In the genomic region with DNA sequence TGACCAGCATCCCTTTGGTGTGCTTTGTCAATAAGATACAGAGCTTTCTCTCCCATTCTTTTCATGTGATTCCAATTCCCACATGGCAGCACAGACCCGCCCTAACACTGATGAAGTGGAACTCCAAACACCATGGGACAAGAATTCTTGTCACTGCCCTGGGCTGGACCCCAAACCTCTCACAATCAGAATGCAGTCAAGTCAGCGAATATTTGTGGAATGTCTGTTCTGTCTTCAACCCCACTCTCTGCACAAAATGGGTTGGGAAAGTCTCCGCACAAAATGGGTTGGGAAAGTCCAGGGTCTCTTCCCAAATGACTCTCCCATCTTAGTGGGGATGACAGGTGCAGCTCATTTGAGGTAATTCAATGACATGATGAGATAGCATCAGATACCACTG, we compare ENCODE assay signal across 21 cellular contexts.
A peak's percentile ranks its signal among the peaks of the same experiment; 100 is the strongest.
DNase-seq lines count a peak whose midpoint lies in the region; ATAC-seq, FAIRE-seq and TF ChIP-seq lines count a peak whose summit lies in the region.
"Had no signal": no experiment of that assay in that cellular context is flagged by ENCODE, and none has a peak within 500 bp of the region (broad histone marks: within the 10 kb centered on the region; RNA-seq: fewer than 3 reads in every experiment).

No MANE protein-coding gene starts in this region.

- H3K79me1 ChIP-seq in IMR-90 (ENCODE audit: low read depth in 1 of 2, low read length in 2 of 2): peaks cover 0 to 39% of the 10 kb centered on the region in 2 experiments; a peak in 2 of 4 replicates

- DNase-seq in A549 (ENCODE audit: low read depth in 1 of 2, low spot score in 1 of 2) (no peak), IMR-90 (no peak), coronary artery (ENCODE audit: low spot score) (peak; percentile 33), sciatic nerve (ENCODE audit: low spot score) (peak; percentile 10), kidney glomerular epithelial cell (lab: John Stamatoyannopoulos, UW) (no peak), T-helper 2 cell (no peak), foreskin keratinocyte (no peak)
- DNase-seq: Caco-2; CD4-positive, CD25-positive, alpha-beta regulatory T cell; CD8-positive, alpha-beta T cell; DMS153; DND-41; GDM1; GOT3; HFFc6 had no signal

- H3K56ac ChIP-seq in IMR-90 (ENCODE audit: extremely low read depth, insufficient read depth, low read length): no peak overlapping the region

- dilution Hi-C loops in IMR-90 (cut with HindIII; ENCODE audit: low sequenced_read_pairs, unreplicated experiment): no loop called here

- TF ChIP-seq CTCF in A549 (IDR thresholded peaks at IDR 0.05): no peak
- TF ChIP-seq CTCF in IMR-90 (conservative IDR thresholded peaks at IDR 0.05; ENCODE audit: low read depth, low read length): no peak
- TF ChIP-seq CTCF in coronary artery (IDR thresholded peaks at IDR 0.05): no peak
- TF ChIP-seq CTCF in foreskin keratinocyte (conservative IDR thresholded peaks at IDR 0.05): no peak

- peaks cover 13% of the 10 kb centered on the region for H3K4me1 ChIP-seq in A549
- peaks cover 28% of the 10 kb centered on the region for H3K4me1 ChIP-seq in IMR-90 (ENCODE audit: control insufficient read depth, insufficient read depth, low read length)
- H3K4me1 ChIP-seq in foreskin keratinocyte: peaks cover 16% of the 10 kb centered on the region
- H3K4me1 ChIP-seq: BLaER1, HAP-1 had no signal

- no peaks in the 10 kb centered on the region for H3K27me3 ChIP-seq in IMR-90 (ENCODE audit: control insufficient read depth, insufficient read depth, low read length)
- no peaks in the 10 kb centered on the region for H3K27me3 ChIP-seq in foreskin keratinocyte
- H3K27me3 ChIP-seq: BLaER1 had no signal

- FAIRE-seq in A549 (lab: Jason Lieb, UNC): no peak
- FAIRE-seq: GM12891, GM18507, H54 had no signal

- H3K27ac ChIP-seq in A549: no peak overlapping the region
- no peak overlapping the region for H3K27ac ChIP-seq in IMR-90 (ENCODE audit: insufficient read depth, low read length)
- no peak overlapping the region for H3K27ac ChIP-seq in coronary artery
- H3K27ac ChIP-seq in foreskin keratinocyte: no peak overlapping the region
- H3K27ac ChIP-seq: BLaER1 had no signal

- CTCF ChIA-PET in A549 (lab: Yijun Ruan, JAX): interaction anchor here (1.1 to 1.4 kb wide), 2 partner anchors 9 to 204 kb away, joined by 4 to 5 read pairs; no protein-coding TSS in a partner anchor
- CTCF ChIA-PET in IMR-90 (lab: Yijun Ruan, JAX): no interaction called here

- H3K18ac ChIP-seq in IMR-90 (ENCODE audit: low read depth, low read length): no peak overlapping the region

- H3K9me3 ChIP-seq in A549 (no peaks in the 10 kb centered on the region), IMR-90 (ENCODE audit: control insufficient read depth, insufficient read depth, low read length) (no peaks in the 10 kb centered on the region)
- H3K9me3 ChIP-seq: BLaER1, Caco-2, HAP-1 had no signal

- H3K4me2 ChIP-seq in A549: no peak overlapping the region
- no peak overlapping the region for H3K4me2 ChIP-seq in IMR-90 (ENCODE audit: low read depth, low read length)
- H3K4me2 ChIP-seq: BLaER1 had no signal

- POLR2A ChIA-PET in A549 (lab: Yijun Ruan, JAX) (no interaction called here), IMR-90 (lab: Charles Lee; ENCODE audit: unreplicated experiment) (no interaction called here)

- H3K4me3 ChIP-seq in A549: no peak overlapping the region
- no peak overlapping the region for H3K4me3 ChIP-seq in IMR-90 (ENCODE audit: insufficient read depth, low read depth, low read length)
- no peak overlapping the region for H3K4me3 ChIP-seq in coronary artery
- H3K4me3 ChIP-seq: BLaER1, HAP-1 had no signal

- no peak overlapping the region for H3K9ac ChIP-seq in IMR-90 (ENCODE audit: low read depth, low read length)
- H3K9ac ChIP-seq: BLaER1 had no signal

- H3K23ac ChIP-seq in IMR-90 (ENCODE audit: low read depth, low read length): no peak overlapping the region

- ATAC-seq in A549: no peak
- no peak for ATAC-seq in IMR-90 (ENCODE audit: low read depth)
- no peak for ATAC-seq in sciatic nerve
- no peak for ATAC-seq in HG02759 (IDR thresholded peaks at IDR 0.05; ENCODE audit: unreplicated experiment)
- no peak for ATAC-seq in foreskin keratinocyte
- ATAC-seq: CD8-positive, alpha-beta T cell had no signal

- H2AK9ac ChIP-seq in IMR-90 (replicated peaks; ENCODE audit: low read depth, low read length, poor library complexity): no peak overlapping the region

- H3K9me1 ChIP-seq in IMR-90 (ENCODE audit: insufficient read depth, low read length): peaks cover 45% of the 10 kb centered on the region

- H3K36me3 ChIP-seq in IMR-90 (ENCODE audit: control insufficient read depth, insufficient read depth, low read length): peaks cover 12% of the 10 kb centered on the region
- H3K36me3 ChIP-seq: BLaER1, HAP-1 had no signal

- no peak overlapping the region for H2BK20ac ChIP-seq in IMR-90 (ENCODE audit: low read depth, low read length)

- TF ChIP-seq RAD21 in A549 (conservative IDR thresholded peaks at IDR 0.05 in 1 of 2, IDR thresholded peaks at IDR 0.05 in 1 of 2): no peak
- TF ChIP-seq RAD21 in IMR-90 (IDR thresholded peaks at IDR 0.05; ENCODE audit: low read length): no peak

- no peaks in the 10 kb centered on the region for H4K20me1 ChIP-seq in IMR-90 (ENCODE audit: insufficient read depth, low read length)
- H4K20me1 ChIP-seq: BLaER1 had no signal

- 84% methylated on average over 3 of the region's 3 CpGs for WGBS in A549 (ENCODE audit: missing lambda C conversion rate)
- WGBS in IMR-90 (ENCODE audit: extremely low coverage in 2 of 2, insufficient read length in 1 of 2), 2 experiments: no CpG with 5 or more reads among the region's 3 CpGs

- intact Hi-C loops in IMR-90 (cut with micrococcal nuclease): loop anchor here (5.0 kb wide), 1 partner anchor 357 kb away; no protein-coding TSS in a partner anchor
- intact Hi-C loops in sciatic nerve (cut with DNase I): no loop called here

- H3K4ac ChIP-seq in IMR-90 (ENCODE audit: low read depth, low read length): no peak overlapping the region

- H3K14ac ChIP-seq in IMR-90 (replicated peaks; ENCODE audit: low read depth, low read length): no peak overlapping the region

- no peak overlapping the region for H2AFZ ChIP-seq in IMR-90 (replicated peaks; ENCODE audit: low read length, poor library complexity)

- no peak overlapping the region for H2AK5ac ChIP-seq in IMR-90 (ENCODE audit: low read depth, low read length)

- no TSS peak for BruUV-seq in IMR-90 (replicated peaks; lab: Mats Ljungman, UMichigan)

- no peak for TF ChIP-seq EP300 in A549 (IDR thresholded peaks at IDR 0.05)

- in situ Hi-C loops in IMR-90 (cut with MboI; ENCODE audit: low sequenced_read_pairs): loop anchor here (10.0 kb wide), 1 partner anchor 369 kb away; no protein-coding TSS in a partner anchor

- no peak for TF ChIP-seq POLR2A in A549 (IDR thresholded peaks at IDR 0.05; ENCODE audit: low read length)
- TF ChIP-seq POLR2A in IMR-90 (IDR thresholded peaks at IDR 0.05; ENCODE audit: low read depth, low read length): no peak

- no peak overlapping the region for H4K5ac ChIP-seq in IMR-90 (ENCODE audit: low read depth, low read length)

- no peak overlapping the region for H4K8ac ChIP-seq in IMR-90 (ENCODE audit: low read depth in 2 of 2, low read length in 2 of 2)

- no peak overlapping the region for H2BK15ac ChIP-seq in IMR-90 (ENCODE audit: low read depth, low read length)

- H4K91ac ChIP-seq in IMR-90 (ENCODE audit: insufficient read depth, low read depth, low read length): no peak overlapping the region

- H2BK120ac ChIP-seq in IMR-90 (ENCODE audit: low read depth, low read length): no peak overlapping the region

- no peak overlapping the region for H2BK5ac ChIP-seq in IMR-90 (ENCODE audit: low read depth, low read length, poor library complexity, severe bottlenecking)

TF ChIP-seq in A549, 52 proteins besides CTCF, POLR2A, EP300 and RAD21:
- no peak for TF ChIP-seq TP53 (CRISPR knock-in tag; IDR thresholded peaks at IDR 0.05)
- peak; percentile 65 for TF ChIP-seq MAFK (IDR thresholded peaks at IDR 0.05; ENCODE audit: partially characterized antibody)
- no peak for TF ChIP-seq POLR2AphosphoS2 (conservative IDR thresholded peaks at IDR 0.05; ENCODE audit: low read length)

TF ChIP-seq in IMR-90, 13 proteins besides CTCF, POLR2A, EP300 and RAD21:
- TF ChIP-seq MAFK (IDR thresholded peaks at IDR 0.05; ENCODE audit: low read depth, low read length) (peak; percentile 66), MAZ (IDR thresholded peaks at IDR 0.05; ENCODE audit: borderline replicate concordance, low read depth, low read length) (no peak)
- TF ChIP-seq, protein P1, sequence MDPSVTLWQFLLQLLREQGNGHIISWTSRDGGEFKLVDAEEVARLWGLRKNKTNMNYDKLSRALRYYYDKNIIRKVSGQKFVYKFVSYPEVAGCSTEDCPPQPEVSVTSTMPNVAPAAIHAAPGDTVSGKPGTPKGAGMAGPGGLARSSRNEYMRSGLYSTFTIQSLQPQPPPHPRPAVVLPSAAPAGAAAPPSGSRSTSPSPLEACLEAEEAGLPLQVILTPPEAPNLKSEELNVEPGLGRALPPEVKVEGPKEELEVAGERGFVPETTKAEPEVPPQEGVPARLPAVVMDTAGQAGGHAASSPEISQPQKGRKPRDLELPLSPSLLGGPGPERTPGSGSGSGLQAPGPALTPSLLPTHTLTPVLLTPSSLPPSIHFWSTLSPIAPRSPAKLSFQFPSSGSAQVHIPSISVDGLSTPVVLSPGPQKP (IDR thresholded peaks at IDR 0.05; ENCODE audit: borderline replicate concordance, low read depth, low read length): no peak

Comparison
In these comparisons a context has a peak if more than half of its experiments do, and no peak if none do; other contexts are left out.
1. DNase-seq: peak in coronary artery (single experiment) and sciatic nerve (single experiment); none in A549 (0 of 2), IMR-90 (single experiment), kidney glomerular epithelial cell (single experiment), T-helper 2 cell (0 of 5) and foreskin keratinocyte (0 of 2).